19 cellular contexts compared by ENCODE assay signal in the genomic region with DNA sequence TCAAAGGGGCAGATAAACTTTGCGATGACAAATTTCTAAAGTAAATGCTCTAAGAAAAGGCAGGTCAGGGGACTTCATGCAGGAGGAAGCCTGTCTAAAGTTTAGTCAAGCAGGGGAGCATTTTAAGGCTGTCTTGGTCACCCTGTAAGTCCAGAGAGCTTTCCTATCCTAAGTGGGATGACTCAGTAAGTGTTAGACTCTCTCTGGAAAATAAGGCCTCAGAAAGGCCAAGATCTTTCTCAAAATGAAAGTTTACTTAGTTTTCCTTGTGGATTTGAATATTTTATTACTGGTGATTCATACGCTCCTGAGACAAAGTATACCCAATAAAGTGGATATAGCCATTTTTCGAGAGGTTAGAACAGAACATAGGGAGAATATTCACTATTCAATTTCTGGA.
DNase-seq lines count a peak whose midpoint lies in the region; ATAC-seq, FAIRE-seq and TF ChIP-seq lines count a peak whose summit lies in the region.
"Had no signal": no experiment of that assay in that cellular context is flagged by ENCODE, and none has a peak within 500 bp of the region (broad histone marks: within the 10 kb centered on the region; RNA-seq: fewer than 3 reads in every experiment).

No MANE protein-coding gene starts in this region.

- no peak for FAIRE-seq in astrocyte (lab: Jason Lieb, UNC)
- FAIRE-seq: D721Med had no signal

- H3K9me3 ChIP-seq in astrocyte (ENCODE audit: insufficient read depth, low read depth, low read length) (no peaks in the 10 kb centered on the region), neuronal stem cell (replicated peaks in 1 of 2; ENCODE audit: control insufficient read depth in 2 of 2, insufficient read depth in 1 of 2, low read depth in 1 of 2, low read length in 2 of 2) (no peaks in the 10 kb centered on the region)
- H3K9me3 ChIP-seq: BE2C had no signal

- H3K79me1 ChIP-seq in neuronal stem cell (ENCODE audit: low read depth, low read length): no peaks in the 10 kb centered on the region

- H3K27ac ChIP-seq in astrocyte (ENCODE audit: low read depth, low read length): no peak overlapping the region
- H3K27ac ChIP-seq in neuronal stem cell (replicated peaks; ENCODE audit: low read length): no peak overlapping the region
- H3K27ac ChIP-seq: KMS-11 had no signal

- H3K4me3 ChIP-seq in astrocyte (ENCODE audit: insufficient read depth, low read depth, low read length): no peak overlapping the region
- H3K4me3 ChIP-seq in neuronal stem cell (ENCODE audit: low read length in 2 of 2): no peak overlapping the region

- no peak overlapping the region for H2BK5ac ChIP-seq in neuronal stem cell (ENCODE audit: low read length)

- no CpG with 5 or more reads among the region's 3 CpGs for WGBS in neuronal stem cell (ENCODE audit: extremely low coverage in 2 of 2, insufficient read length in 2 of 2, insufficient replicate concordance in 1 of 2), 2 donors

- DNase-seq in M059J (ENCODE audit: low read depth): peak; percentile 63
- DNase-seq in astrocyte (ENCODE audit: low read depth): no peak
- no peak for DNase-seq in neuronal stem cell (ENCODE audit: low spot score)
- DNase-seq in germinal center (ENCODE audit: low spot score): no peak
- DNase-seq: BE2C, H9, IMR-90, NCI-H1694, NCI-H2081, NCI-H2171, NCI-H345, NCI-H524, NCI-H82, Right ventricle myocardium superior had no signal

- ATAC-seq in GM18909 (IDR thresholded peaks at IDR 0.05; ENCODE audit: poor library complexity, unreplicated experiment) (no peak), HG02588 (IDR thresholded peaks at IDR 0.05; ENCODE audit: unreplicated experiment) (no peak), GM19452 (IDR thresholded peaks at IDR 0.05; ENCODE audit: unreplicated experiment) (no peak)

- no peak overlapping the region for H2AK5ac ChIP-seq in neuronal stem cell (ENCODE audit: low read depth, low read length)

- H2BK120ac ChIP-seq in neuronal stem cell (ENCODE audit: low read depth, low read length): no peak overlapping the region

- H3K23ac ChIP-seq in neuronal stem cell (ENCODE audit: low read depth, low read length, poor library complexity): no peak overlapping the region

- H2AFZ ChIP-seq in astrocyte (ENCODE audit: low read depth, low read length) (no peak overlapping the region), neuronal stem cell (ENCODE audit: low read length) (peak overlapping the region; percentile 31)

- no peak overlapping the region for H3K4me3 Mint-ChIP-seq in astrocyte (ENCODE audit: unreplicated experiment)
- H3K4me3 Mint-ChIP-seq: H9 had no signal

- no peak overlapping the region for H3K4me2 ChIP-seq in astrocyte (ENCODE audit: low read length)
- H3K4me2 ChIP-seq in neuronal stem cell (ENCODE audit: insufficient read depth, low read length, poor library complexity, severe bottlenecking): no peak overlapping the region
- H3K4me2 ChIP-seq: KMS-11 had no signal

- H4K8ac ChIP-seq in neuronal stem cell (ENCODE audit: low read depth, low read length): no peak overlapping the region

- H3K36me3 Mint-ChIP-seq in astrocyte (ENCODE audit: low read depth, unreplicated experiment): no peaks in the 10 kb centered on the region

- H3K9ac ChIP-seq in astrocyte (ENCODE audit: low read length) (no peak overlapping the region), neuronal stem cell (ENCODE audit: low read depth, low read length, poor library complexity) (no peak overlapping the region)
- H3K9ac ChIP-seq: KMS-11 had no signal

- H4K91ac ChIP-seq in neuronal stem cell (ENCODE audit: low read depth, low read length, poor library complexity): no peak overlapping the region

- H3K4me1 ChIP-seq in astrocyte (ENCODE audit: insufficient read depth, low read length): no peaks in the 10 kb centered on the region
- H3K4me1 ChIP-seq in neuronal stem cell (ENCODE audit: control insufficient read depth in 2 of 2, insufficient read depth in 1 of 2, low read depth in 1 of 2, low read length in 2 of 2): no peaks in the 10 kb centered on the region
- H3K4me1 ChIP-seq: BE2C had no signal

- H2BK12ac ChIP-seq in neuronal stem cell (ENCODE audit: low read length): no peak overlapping the region

- no peak overlapping the region for H3K18ac ChIP-seq in neuronal stem cell (ENCODE audit: low read length)

- no peak overlapping the region for H3K14ac ChIP-seq in neuronal stem cell (ENCODE audit: low read length)

- peak overlapping the region; percentile 68 for H3K27ac Mint-ChIP-seq in astrocyte (ENCODE audit: unreplicated experiment)
- H3K27ac Mint-ChIP-seq: H9 had no signal

- no peaks in the 10 kb centered on the region for H3K79me2 ChIP-seq in astrocyte (ENCODE audit: insufficient read depth, low read length)

- H3K36me3 ChIP-seq in astrocyte (ENCODE audit: insufficient read depth, low read length) (no peaks in the 10 kb centered on the region), neuronal stem cell (replicated peaks in 1 of 2; ENCODE audit: control insufficient read depth in 2 of 2, insufficient read depth in 2 of 2, low read length in 2 of 2) (no peaks in the 10 kb centered on the region)
- H3K36me3 ChIP-seq: BE2C had no signal

- H3K4me1 Mint-ChIP-seq in astrocyte (ENCODE audit: low read depth, unreplicated experiment): peaks cover 14% of the 10 kb centered on the region
- H3K4me1 Mint-ChIP-seq: H9 had no signal

- no peaks in the 10 kb centered on the region for H3K27me3 Mint-ChIP-seq in astrocyte (ENCODE audit: low read depth, unreplicated experiment)

- H2BK15ac ChIP-seq in neuronal stem cell (ENCODE audit: low read length): no peak overlapping the region

- H3K27me3 ChIP-seq in astrocyte (ENCODE audit: insufficient read depth, low read length) (no peaks in the 10 kb centered on the region), neuronal stem cell (ENCODE audit: control insufficient read depth in 3 of 3, insufficient read depth in 3 of 3, low read depth in 1 of 3, low read length in 3 of 3) (no peaks in the 10 kb centered on the region)
- H3K27me3 ChIP-seq: BE2C had no signal

- H4K20me1 ChIP-seq in astrocyte (ENCODE audit: insufficient read depth, low read length): no peaks in the 10 kb centered on the region

- no peaks in the 10 kb centered on the region for H3K9me3 Mint-ChIP-seq in astrocyte (ENCODE audit: unreplicated experiment)

- no peak overlapping the region for H3K4ac ChIP-seq in neuronal stem cell (ENCODE audit: low read length)

- TF ChIP-seq CTCF in astrocyte (IDR thresholded peaks at IDR 0.05; ENCODE audit: insufficient read depth, low read depth, low read length): no peak
